In the genomic region with DNA sequence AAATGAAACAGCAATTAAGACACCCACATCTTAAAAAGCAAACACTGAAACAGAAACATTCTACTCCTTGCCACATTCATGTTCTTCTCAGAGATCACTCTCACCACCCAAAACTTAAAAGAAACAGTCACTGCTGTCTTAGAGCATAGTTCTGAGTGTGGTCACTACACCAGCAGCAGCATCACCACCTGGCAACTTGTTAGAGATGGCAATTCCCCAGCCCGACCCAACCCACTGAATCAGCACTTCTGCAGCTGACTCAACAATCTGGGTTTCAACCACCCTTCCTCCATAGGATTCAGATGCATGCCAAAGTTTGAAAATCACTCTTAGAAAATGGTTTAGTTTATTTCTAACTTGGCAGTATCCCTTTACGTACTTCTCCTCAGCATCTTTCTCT, we compare ENCODE assay signal across 8 cellular contexts.
DNase-seq lines count a peak whose midpoint lies in the region; ATAC-seq, FAIRE-seq and TF ChIP-seq lines count a peak whose summit lies in the region.

No MANE protein-coding gene starts in this region.

- peaks cover 11% of the 10 kb centered on the region for H3K27me3 Mint-ChIP-seq in activated T-helper 1 cell treated with anti-CD3 and anti-CD28 coated beads, Interleukin-12 subunit alpha, Interleukin-12 subunit beta, Interleukin-2, Interleukin-4 antibody, amounts not matched to agents 30 ng/mL and 10 ng/mL and 1 ng/mL, durations not matched to agents 14 hours and 24 hours and 36 hours (ENCODE audit: insufficient read depth)
- H3K27me3 Mint-ChIP-seq in progenitor cell of endocrine pancreas, result no peaks in the 10 kb centered on the region

- no peaks in the 10 kb centered on the region for H3K9me3 Mint-ChIP-seq in activated T-helper 1 cell treated with anti-CD3 and anti-CD28 coated beads, Interleukin-12 subunit alpha, Interleukin-12 subunit beta, Interleukin-2, Interleukin-4 antibody, amounts not matched to agents 30 ng/mL and 10 ng/mL and 1 ng/mL, durations not matched to agents 14 hours and 24 hours and 36 hours
- H3K9me3 Mint-ChIP-seq in progenitor cell of endocrine pancreas (ENCODE audit: low read depth), result no peaks in the 10 kb centered on the region

- H3K27ac Mint-ChIP-seq in activated T-helper 1 cell treated with anti-CD3 and anti-CD28 coated beads, Interleukin-12 subunit alpha, Interleukin-12 subunit beta, Interleukin-2, Interleukin-4 antibody, amounts not matched to agents 30 ng/mL and 10 ng/mL and 1 ng/mL, durations not matched to agents 14 hours and 24 hours and 36 hours, result no peak overlapping the region
- no peak overlapping the region for H3K27ac Mint-ChIP-seq in progenitor cell of endocrine pancreas

- intact Hi-C loops in Right ventricle myocardium superior (cut with DNase I), result no loop called here
- intact Hi-C loops in cardiac septum (cut with DNase I), result no loop called here
- intact Hi-C loops in activated T-helper 1 cell treated with anti-CD3 and anti-CD28 coated beads, Interleukin-12 subunit alpha, Interleukin-12 subunit beta, Interleukin-2, Interleukin-4 antibody, amounts not matched to agents 30 ng/mL and 10 ng/mL and 1 ng/mL, durations not matched to agents 14 hours and 24 hours and 36 hours (cut with micrococcal nuclease), result loop anchor here (10.0 kb wide), 1 partner anchor 567 kb away; no protein-coding TSS in a partner anchor

- H3K36me3 ChIP-seq in keratinocyte (ENCODE audit: control insufficient read depth in 2 of 2, extremely low read depth in 1 of 2, insufficient read depth in 2 of 2, low read length in 2 of 2), result no peaks in the 10 kb centered on the region

- no peak overlapping the region for H2AFZ ChIP-seq in keratinocyte (ENCODE audit: control insufficient read depth, low read length)

- no peaks in the 10 kb centered on the region for H3K9me3 ChIP-seq in keratinocyte (ENCODE audit: control insufficient read depth, low read depth, low read length)

- H3K4me2 ChIP-seq in keratinocyte (ENCODE audit: control insufficient read depth, extremely low read depth, insufficient read depth, low read depth, low read length), result no peak overlapping the region

- DNase-seq in Right ventricle myocardium superior (peak; percentile 43), cardiac septum (ENCODE audit: low spot score) (no peak), keratinocyte (ENCODE audit: low read depth, low spot score) (peak; percentile 25), HuH-7 (ENCODE audit: low spot score) (no peak), progenitor cell of endocrine pancreas (ENCODE audit: low spot score, unreplicated experiment) (no peak), NCI-H446 treated with DMSO at 0.1 percent for 48 hours (lab: John Stamatoyannopoulos, UW) (no peak)
- peak; percentile 2 for DNase-seq in activated T-helper 1 cell treated with anti-CD3 and anti-CD28 coated beads, Interleukin-12 subunit alpha, Interleukin-12 subunit beta, Interleukin-2, Interleukin-4 antibody, amounts not matched to agents 30 ng/mL and 10 ng/mL and 1 ng/mL, durations not matched to agents 14 hours and 24 hours and 36 hours (ENCODE audit: low spot score)

- H4K20me1 ChIP-seq in keratinocyte (ENCODE audit: control insufficient read depth, extremely low read depth, insufficient read depth, low read length), result no peaks in the 10 kb centered on the region

- no peak overlapping the region for H3K4me3 Mint-ChIP-seq in activated T-helper 1 cell treated with anti-CD3 and anti-CD28 coated beads, Interleukin-12 subunit alpha, Interleukin-12 subunit beta, Interleukin-2, Interleukin-4 antibody, amounts not matched to agents 30 ng/mL and 10 ng/mL and 1 ng/mL, durations not matched to agents 14 hours and 24 hours and 36 hours
- no peak overlapping the region for H3K4me3 Mint-ChIP-seq in progenitor cell of endocrine pancreas (ENCODE audit: low read depth)

- no peak overlapping the region for H3K9ac ChIP-seq in keratinocyte (ENCODE audit: control insufficient read depth, extremely low read depth, insufficient read depth, low read length)

- peaks cover 9% of the 10 kb centered on the region for H3K4me1 Mint-ChIP-seq in activated T-helper 1 cell treated with anti-CD3 and anti-CD28 coated beads, Interleukin-12 subunit alpha, Interleukin-12 subunit beta, Interleukin-2, Interleukin-4 antibody, amounts not matched to agents 30 ng/mL and 10 ng/mL and 1 ng/mL, durations not matched to agents 14 hours and 24 hours and 36 hours (ENCODE audit: low read depth)
- no peaks in the 10 kb centered on the region for H3K4me1 Mint-ChIP-seq in progenitor cell of endocrine pancreas (ENCODE audit: low read depth)

- H3K27ac ChIP-seq in keratinocyte (ENCODE audit: control insufficient read depth, insufficient read depth, low read length), result peak overlapping the region; percentile 32

- H3K4me1 ChIP-seq in keratinocyte (ENCODE audit: control insufficient read depth, extremely low read depth, insufficient read depth, low read length), result peaks cover 5% of the 10 kb centered on the region

- no peak overlapping the region for H3K4me3 ChIP-seq in keratinocyte (ENCODE audit: control insufficient read depth in 2 of 3, extremely low read depth in 1 of 3, insufficient read depth in 2 of 3, low read depth in 1 of 3, low read length in 3 of 3)

- FAIRE-seq in keratinocyte (lab: Jason Lieb, UNC), result peak; percentile 97

- H3K27me3 ChIP-seq in keratinocyte (ENCODE audit: control insufficient read depth, extremely low read depth, insufficient read depth, low read length), result no peaks in the 10 kb centered on the region

- ATAC-seq in Right ventricle myocardium superior (ENCODE audit: poor library complexity) (peak; percentile 39), HG03159 (IDR thresholded peaks at IDR 0.05; ENCODE audit: unreplicated experiment) (peak; percentile 78)

- no peaks in the 10 kb centered on the region for H3K79me2 ChIP-seq in keratinocyte (ENCODE audit: control insufficient read depth, insufficient read depth, low read length)

- dilution Hi-C loops in keratinocyte (cut with MboI; ENCODE audit: extremely low pct_ligation_motif_present, low sequenced_read_pairs), result no loop called here

- no peaks in the 10 kb centered on the region for H3K36me3 Mint-ChIP-seq in activated T-helper 1 cell treated with anti-CD3 and anti-CD28 coated beads, Interleukin-12 subunit alpha, Interleukin-12 subunit beta, Interleukin-2, Interleukin-4 antibody, amounts not matched to agents 30 ng/mL and 10 ng/mL and 1 ng/mL, durations not matched to agents 14 hours and 24 hours and 36 hours (ENCODE audit: low read depth)
- H3K36me3 Mint-ChIP-seq in progenitor cell of endocrine pancreas (ENCODE audit: insufficient read depth), result peaks cover 3% of the 10 kb centered on the region

- peak in 1 of 3 experiments; percentile 22 for TF ChIP-seq CTCF in keratinocyte (optimal IDR thresholded peaks at IDR 0.05 in 1 of 3, IDR thresholded peaks at IDR 0.05 in 1 of 3, conservative IDR thresholded peaks at IDR 0.05 in 1 of 3; ENCODE audit: extremely low read depth in 1 of 3, insufficient read depth in 2 of 3, low read length in 3 of 3)
- TF ChIP-seq CTCF in progenitor cell of endocrine pancreas (IDR thresholded peaks at IDR 0.05; ENCODE audit: unreplicated experiment), result no peak

- no peaks in the 10 kb centered on the region for H3K9me1 ChIP-seq in keratinocyte (ENCODE audit: control insufficient read depth, extremely low read depth, insufficient read depth, low read length)

Comparison
In these comparisons a context has a peak if more than half of its experiments do, and no peak if none do; other contexts are left out.
1. DNase-seq: peak in Right ventricle myocardium superior (single experiment), activated T-helper 1 cell treated with anti-CD3 and anti-CD28 coated beads, Interleukin-12 subunit alpha, Interleukin-12 subunit beta, Interleukin-2, Interleukin-4 antibody, amounts not matched to agents 30 ng/mL and 10 ng/mL and 1 ng/mL, durations not matched to agents 14 hours and 24 hours and 36 hours (single experiment) and keratinocyte (single experiment); none in cardiac septum (single experiment), HuH-7 (single experiment), progenitor cell of endocrine pancreas (single experiment) and NCI-H446 treated with DMSO at 0.1 percent for 48 hours (single experiment).